10 cellular contexts compared by ENCODE assay signal in the genomic region with DNA sequence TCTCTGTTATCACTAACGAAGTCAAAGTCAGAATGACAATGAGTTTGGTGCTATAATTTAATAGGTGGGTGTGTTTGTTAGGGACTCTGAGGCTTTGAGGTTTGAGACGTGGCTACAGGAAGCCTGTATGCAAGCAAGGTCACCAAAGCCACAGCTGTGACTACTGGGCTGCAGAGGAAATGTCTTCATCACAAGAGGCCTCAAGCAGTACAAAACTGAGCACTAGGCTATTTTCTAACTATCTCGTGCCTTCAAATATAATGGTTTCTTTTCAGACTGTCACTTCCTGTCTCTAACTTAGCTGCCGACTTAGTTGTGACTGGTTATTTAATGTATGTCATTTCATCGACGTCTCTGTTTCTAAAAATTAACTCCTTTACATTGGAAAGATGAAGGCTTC.
DNase-seq lines count a peak whose midpoint lies in the region; ATAC-seq and TF ChIP-seq lines count a peak whose summit lies in the region.
"Had no signal": no experiment of that assay in that cellular context is flagged by ENCODE, and none has a peak within 500 bp of the region (broad histone marks: within the 10 kb centered on the region; RNA-seq: fewer than 3 reads in every experiment).

No MANE protein-coding gene starts in this region.

- peaks cover 54% of the 10 kb centered on the region for H3K4me1 Mint-ChIP-seq in activated naive CD8-positive, alpha-beta T cell treated with anti-CD3 and anti-CD28 coated beads, Interleukin-2, amount 10 ng/mL, durations not matched to agents 7 days and 5 days

- POLR2A ChIA-PET in activated naive CD8-positive, alpha-beta T cell treated with anti-CD3 and anti-CD28 coated beads, Interleukin-2, amount 10 ng/mL, durations not matched to agents 7 days and 5 days (lab: Charles Lee), result interaction anchor here (0.6 to 1.4 kb wide), 4 partner anchors 8 to 141 kb away, joined by 3 to 4 read pairs (median 3); a partner anchor contains a TSS

- H3K27me3 Mint-ChIP-seq in activated naive CD8-positive, alpha-beta T cell treated with anti-CD3 and anti-CD28 coated beads, Interleukin-2, amount 10 ng/mL, durations not matched to agents 7 days and 5 days, result no peaks in the 10 kb centered on the region

- H3K27ac Mint-ChIP-seq in activated naive CD8-positive, alpha-beta T cell treated with anti-CD3 and anti-CD28 coated beads, Interleukin-2, amount 10 ng/mL, durations not matched to agents 7 days and 5 days, result peak overlapping the region; percentile 91

- H3K4me3 Mint-ChIP-seq in activated naive CD8-positive, alpha-beta T cell treated with anti-CD3 and anti-CD28 coated beads, Interleukin-2, amount 10 ng/mL, durations not matched to agents 7 days and 5 days, result peak overlapping the region; percentile 68

- H3K9me3 Mint-ChIP-seq in activated naive CD8-positive, alpha-beta T cell treated with anti-CD3 and anti-CD28 coated beads, Interleukin-2, amount 10 ng/mL, durations not matched to agents 7 days and 5 days, result no peaks in the 10 kb centered on the region

- DNase-seq in GM20000 (ENCODE audit: low spot score) (peak; percentile 80), NCI-H69 (lab: John Stamatoyannopoulos, UW) (peak; percentile 65), occipital lobe (lab: John Stamatoyannopoulos, UW) (no peak), SHP77 treated with DMSO at 0.1 percent for 48 hours (lab: John Stamatoyannopoulos, UW) (no peak), NCI-H2171 (lab: John Stamatoyannopoulos, UW) (no peak)
- DNase-seq in activated naive CD8-positive, alpha-beta T cell treated with anti-CD3 and anti-CD28 coated beads, Interleukin-2, amount 10 ng/mL, durations not matched to agents 7 days and 5 days, result peak; percentile 41
- DNase-seq in stimulated activated CD4-positive, alpha-beta T cell treated with anti-CD3 and anti-CD28 coated beads, Interleukin-4, amount 100 ng/mL, for 24 hours, result peak; percentile 38
- DNase-seq: H7, kidney had no signal

- peak; percentile 96 for ATAC-seq in activated naive CD8-positive, alpha-beta T cell treated with anti-CD3 and anti-CD28 coated beads, Interleukin-2, amount 10 ng/mL, durations not matched to agents 7 days and 5 days (ENCODE audit: low read depth)
- ATAC-seq in HG02870 (IDR thresholded peaks at IDR 0.05; ENCODE audit: unreplicated experiment), result no peak

- peaks cover 33% of the 10 kb centered on the region for H3K36me3 Mint-ChIP-seq in activated naive CD8-positive, alpha-beta T cell treated with anti-CD3 and anti-CD28 coated beads, Interleukin-2, amount 10 ng/mL, durations not matched to agents 7 days and 5 days

- no peak for TF ChIP-seq CTCF in GM20000 (IDR thresholded peaks at IDR 0.05; ENCODE audit: extremely low read depth, missing control alignments)

Comparison
In these comparisons a context has a peak if more than half of its experiments do, and no peak if none do; other contexts are left out.
1. DNase-seq: peak in GM20000 (single experiment), NCI-H69 (single experiment), activated naive CD8-positive, alpha-beta T cell treated with anti-CD3 and anti-CD28 coated beads, Interleukin-2, amount 10 ng/mL, durations not matched to agents 7 days and 5 days (single experiment) and stimulated activated CD4-positive, alpha-beta T cell treated with anti-CD3 and anti-CD28 coated beads, Interleukin-4, amount 100 ng/mL, for 24 hours (single experiment); none in occipital lobe (single experiment), SHP77 treated with DMSO at 0.1 percent for 48 hours (single experiment) and NCI-H2171 (single experiment).